21 cellular contexts compared by ENCODE assay signal in the genomic region with DNA sequence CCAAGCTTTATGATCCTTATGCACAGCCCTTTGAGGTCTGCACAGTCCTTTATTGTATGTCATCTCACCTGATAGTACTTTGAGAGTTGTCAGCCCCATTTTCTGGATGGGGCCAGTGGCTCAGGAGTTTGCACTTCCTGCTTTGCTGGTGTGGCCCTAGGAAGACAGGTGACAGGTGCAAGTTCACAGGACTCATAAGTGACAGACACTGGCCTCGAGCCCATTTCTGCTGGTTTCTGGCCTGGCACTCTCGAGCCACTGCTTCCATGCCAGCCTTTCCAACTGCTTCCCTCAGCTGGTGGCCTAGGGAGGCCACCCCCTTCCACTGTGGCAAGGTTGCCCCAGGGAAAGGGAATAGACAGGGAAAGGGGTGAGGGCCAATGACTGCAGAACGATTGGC.
"Had no signal": no experiment of that assay in that cellular context is flagged by ENCODE, and none has a peak within 500 bp of the region (broad histone marks: within the 10 kb centered on the region; RNA-seq: fewer than 3 reads in every experiment).

No MANE protein-coding gene starts in this region.

- H3K9me3 ChIP-seq: MG63, SJCRH30 had no signal

- H3K4me3 ChIP-seq: MG63, SJCRH30 had no signal

- H3K27ac ChIP-seq: RWPE1, SJCRH30 had no signal

- ATAC-seq: HepG2, SK-N-SH treated with all-trans-retinoic acid at 6 μM for 48 hours had no signal

- H3K4me1 ChIP-seq: SJCRH30 had no signal

- DNase-seq: IMR-90, Karpas-422, KG1, MG63, NCI-H1092 treated with DMSO at 0.1 percent for 48 hours, NCI-H1436, NCI-H187, NCI-H2029, NCI-H2081 treated with DMSO at 0.1 percent for 48 hours, NCI-H2171, NCI-H226, NCI-H446, NCI-H510A, NCI-H524 treated with DMSO at 0.1 percent for 48 hours, NCI-H69, NCI-H82, SHP77, SJCRH30 had no signal

- H3K36me3 ChIP-seq: MG63, SJCRH30 had no signal
